Comparison of ENCODE assay signal across 25 cellular contexts in the genomic region with DNA sequence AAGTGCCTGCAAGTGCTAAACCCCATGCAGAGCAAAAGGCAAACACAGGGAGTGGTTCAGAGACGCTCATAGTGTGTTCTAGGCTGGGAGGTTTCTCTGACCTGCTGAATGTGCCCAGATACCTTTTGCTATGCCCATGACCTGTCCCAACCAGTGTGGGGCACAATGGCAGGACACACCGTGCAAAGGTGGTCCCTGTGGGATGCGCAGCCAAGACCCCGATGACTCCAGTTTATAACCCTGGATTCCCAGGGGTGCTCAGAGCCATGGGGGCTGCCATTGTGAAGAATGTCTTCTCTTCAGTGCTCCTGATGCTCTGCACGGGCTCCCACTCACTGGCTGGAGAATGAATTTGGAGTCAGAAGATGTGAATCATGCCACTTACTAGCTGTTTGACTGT.
"Had no signal": no experiment of that assay in that cellular context is flagged by ENCODE, and none has a peak within 500 bp of the region (broad histone marks: within the 10 kb centered on the region; RNA-seq: fewer than 3 reads in every experiment).

No MANE protein-coding gene starts in this region.

- H3K27me3 ChIP-seq: ascending aorta, body of pancreas had no signal

- H3K27ac Mint-ChIP-seq: activated naive CD8-positive, alpha-beta T cell treated with anti-CD3 and anti-CD28 coated beads, Interleukin-2, amount 10 ng/mL, durations not matched to agents 7 days and 5 days; activated T-cell treated with anti-CD3 and anti-CD28 coated beads, Interleukin-2, amount 50 U/mL, for 72 hours; T-cell had no signal

- H3K9me3 Mint-ChIP-seq: activated T-cell treated with anti-CD3 and anti-CD28 coated beads, Interleukin-2, amount 50 U/mL, for 72 hours; T-cell had no signal

- H3K4me3 ChIP-seq: ascending aorta, body of pancreas, K562, SK-N-MC had no signal

- H3K36me3 Mint-ChIP-seq: T-cell had no signal

- H3K4me1 ChIP-seq: ascending aorta had no signal

- H3K36me3 ChIP-seq: ascending aorta had no signal

- H3K27ac ChIP-seq: ascending aorta, body of pancreas, SK-N-MC, VCaP had no signal

- DNase-seq: activated CD4-positive, alpha-beta T cell treated with anti-CD3 and anti-CD28 coated beads, Interleukin-2, amount 50 U/mL, for 48 hours; activated CD4-positive, CD25-positive, alpha-beta regulatory T cell; activated CD8-positive, alpha-beta memory T cell treated with anti-CD3 and anti-CD28 coated beads, Interleukin-2, amount 50 U/mL, for 4 hours; activated naive CD4-positive, alpha-beta T cell treated with anti-CD3 and anti-CD28 coated beads, Interleukin-2, amount 50 U/mL, for 16 hours; activated naive CD8-positive, alpha-beta T cell treated with anti-CD3 and anti-CD28 coated beads, Interleukin-2, amount 10 ng/mL, durations not matched to agents 7 days and 5 days; activated T-cell treated with anti-CD3 and anti-CD28 coated beads, Interleukin-2, amount 50 U/mL, for 72 hours; body of pancreas; central memory CD4-positive, alpha-beta T cell; Karpas-422; MM.1S; NCI-H1105; NCI-H1436; NCI-H187; NCI-H2081; NCI-H2171; NCI-H2227 treated with DMSO at 0.1 percent for 48 hours; NCI-H446 treated with DMSO at 0.1 percent for 48 hours; NCI-H526; NCI-H82; SIG-M5; T-cell had no signal

- ATAC-seq: activated T-cell treated with anti-CD3 and anti-CD28 coated beads, Interleukin-2, amount 50 U/mL, for 72 hours; body of pancreas; K562; T-cell had no signal

- H3K4me3 Mint-ChIP-seq: activated naive CD8-positive, alpha-beta T cell treated with anti-CD3 and anti-CD28 coated beads, Interleukin-2, amount 10 ng/mL, durations not matched to agents 7 days and 5 days; activated T-cell treated with anti-CD3 and anti-CD28 coated beads, Interleukin-2, amount 50 U/mL, for 72 hours; T-cell had no signal

- H3K9me3 ChIP-seq: ascending aorta, body of pancreas had no signal
